ENCODE assay signal across 3 cellular contexts in the genomic region with DNA sequence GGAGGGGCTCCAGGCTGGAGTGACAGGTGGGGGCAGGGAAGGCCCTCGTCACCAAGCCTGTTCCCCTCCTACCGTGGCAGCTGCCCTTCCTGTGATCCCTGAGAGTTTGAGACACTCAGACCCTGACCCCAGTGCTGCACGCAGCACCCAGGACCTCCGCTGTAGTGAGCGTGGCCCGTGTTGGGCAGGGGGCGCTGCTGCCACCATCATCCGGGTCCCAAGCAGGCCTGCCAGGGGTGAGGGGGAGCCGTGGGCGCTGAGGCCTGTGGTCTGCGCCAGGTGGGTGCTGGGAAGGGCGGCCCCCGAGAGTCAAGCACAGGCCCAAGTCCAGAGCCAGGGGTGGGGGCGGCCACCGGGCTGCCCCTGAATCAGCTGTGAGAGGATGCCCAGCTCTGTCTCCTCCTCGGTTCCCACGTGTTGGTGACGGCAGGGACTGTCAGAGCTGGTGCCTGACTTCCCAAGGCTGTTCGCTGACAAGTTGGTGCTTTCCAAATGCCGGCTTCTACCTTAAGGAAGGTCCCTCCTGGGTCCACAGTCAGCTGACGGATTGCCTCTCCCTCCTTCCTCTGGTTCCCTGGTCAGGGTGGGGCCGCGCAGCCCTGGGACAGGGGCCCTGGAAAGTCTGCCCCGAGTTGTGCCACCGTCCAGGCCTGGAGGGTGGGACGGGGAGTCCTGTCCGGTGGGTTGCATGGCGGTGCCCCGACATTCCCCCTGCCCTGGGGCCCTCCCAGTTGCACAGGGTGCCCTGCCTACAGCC.
A peak's percentile ranks its signal among the peaks of the same experiment; 100 is the strongest.
TF ChIP-seq lines count a peak whose summit lies in the region.

No MANE protein-coding gene starts in this region.

TF ChIP-seq in A549, 52 proteins besides CTCF, POLR2A, EP300 and RAD21:
- TF ChIP-seq CHD4 (IDR thresholded peaks at IDR 0.05; ENCODE audit: borderline replicate concordance) = no peak
- TF ChIP-seq EHMT2 (IDR thresholded peaks at IDR 0.05; ENCODE audit: low read depth) = no peak
- no peak for TF ChIP-seq MAFK (IDR thresholded peaks at IDR 0.05; ENCODE audit: partially characterized antibody)
- TF ChIP-seq CBX2 (IDR thresholded peaks at IDR 0.05; ENCODE audit: borderline replicate concordance, low read depth) = no peak
- TF ChIP-seq EHF (CRISPR knock-in tag; IDR thresholded peaks at IDR 0.05) = no peak
- TF ChIP-seq NPAS2 (CRISPR knock-in tag; IDR thresholded peaks at IDR 0.05; ENCODE audit: borderline replicate concordance) = no peak
- TF ChIP-seq TFCP2L1 (CRISPR knock-in tag; IDR thresholded peaks at IDR 0.05) = no peak
- TF ChIP-seq E2F6 (IDR thresholded peaks at IDR 0.05; ENCODE audit: borderline replicate concordance, low read depth) = no peak

TF ChIP-seq in HEK293, 187 proteins besides CTCF, POLR2A, EP300 and RAD21:
- no peak for TF ChIP-seq RBAK (tag by site-specific recombination; IDR thresholded peaks at IDR 0.05)
- no peak for TF ChIP-seq ZNF37A (tag by site-specific recombination; IDR thresholded peaks at IDR 0.05)
- TF ChIP-seq ZFHX2 (tag by site-specific recombination; conservative IDR thresholded peaks at IDR 0.05) = no peak
- TF ChIP-seq ZFP69B (tag by site-specific recombination; IDR thresholded peaks at IDR 0.05) = peak; percentile 76; the same call in 1 of the 2 replicates
- no peak for TF ChIP-seq ZNF626 (tag by site-specific recombination; IDR thresholded peaks at IDR 0.05)
- TF ChIP-seq, protein P1, sequence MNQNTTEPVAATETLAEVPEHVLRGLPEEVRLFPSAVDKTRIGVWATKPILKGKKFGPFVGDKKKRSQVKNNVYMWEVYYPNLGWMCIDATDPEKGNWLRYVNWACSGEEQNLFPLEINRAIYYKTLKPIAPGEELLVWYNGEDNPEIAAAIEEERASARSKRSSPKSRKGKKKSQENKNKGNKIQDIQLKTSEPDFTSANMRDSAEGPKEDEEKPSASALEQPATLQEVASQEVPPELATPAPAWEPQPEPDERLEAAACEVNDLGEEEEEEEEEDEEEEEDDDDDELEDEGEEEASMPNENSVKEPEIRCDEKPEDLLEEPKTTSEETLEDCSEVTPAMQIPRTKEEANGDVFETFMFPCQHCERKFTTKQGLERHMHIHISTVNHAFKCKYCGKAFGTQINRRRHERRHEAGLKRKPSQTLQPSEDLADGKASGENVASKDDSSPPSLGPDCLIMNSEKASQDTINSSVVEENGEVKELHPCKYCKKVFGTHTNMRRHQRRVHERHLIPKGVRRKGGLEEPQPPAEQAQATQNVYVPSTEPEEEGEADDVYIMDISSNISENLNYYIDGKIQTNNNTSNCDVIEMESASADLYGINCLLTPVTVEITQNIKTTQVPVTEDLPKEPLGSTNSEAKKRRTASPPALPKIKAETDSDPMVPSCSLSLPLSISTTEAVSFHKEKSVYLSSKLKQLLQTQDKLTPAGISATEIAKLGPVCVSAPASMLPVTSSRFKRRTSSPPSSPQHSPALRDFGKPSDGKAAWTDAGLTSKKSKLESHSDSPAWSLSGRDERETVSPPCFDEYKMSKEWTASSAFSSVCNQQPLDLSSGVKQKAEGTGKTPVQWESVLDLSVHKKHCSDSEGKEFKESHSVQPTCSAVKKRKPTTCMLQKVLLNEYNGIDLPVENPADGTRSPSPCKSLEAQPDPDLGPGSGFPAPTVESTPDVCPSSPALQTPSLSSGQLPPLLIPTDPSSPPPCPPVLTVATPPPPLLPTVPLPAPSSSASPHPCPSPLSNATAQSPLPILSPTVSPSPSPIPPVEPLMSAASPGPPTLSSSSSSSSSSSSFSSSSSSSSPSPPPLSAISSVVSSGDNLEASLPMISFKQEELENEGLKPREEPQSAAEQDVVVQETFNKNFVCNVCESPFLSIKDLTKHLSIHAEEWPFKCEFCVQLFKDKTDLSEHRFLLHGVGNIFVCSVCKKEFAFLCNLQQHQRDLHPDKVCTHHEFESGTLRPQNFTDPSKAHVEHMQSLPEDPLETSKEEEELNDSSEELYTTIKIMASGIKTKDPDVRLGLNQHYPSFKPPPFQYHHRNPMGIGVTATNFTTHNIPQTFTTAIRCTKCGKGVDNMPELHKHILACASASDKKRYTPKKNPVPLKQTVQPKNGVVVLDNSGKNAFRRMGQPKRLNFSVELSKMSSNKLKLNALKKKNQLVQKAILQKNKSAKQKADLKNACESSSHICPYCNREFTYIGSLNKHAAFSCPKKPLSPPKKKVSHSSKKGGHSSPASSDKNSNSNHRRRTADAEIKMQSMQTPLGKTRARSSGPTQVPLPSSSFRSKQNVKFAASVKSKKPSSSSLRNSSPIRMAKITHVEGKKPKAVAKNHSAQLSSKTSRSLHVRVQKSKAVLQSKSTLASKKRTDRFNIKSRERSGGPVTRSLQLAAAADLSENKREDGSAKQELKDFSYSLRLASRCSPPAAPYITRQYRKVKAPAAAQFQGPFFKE (tag by site-specific recombination; IDR thresholded peaks at IDR 0.05; ENCODE audit: borderline replicate concordance) = no peak
- TF ChIP-seq, protein P2, sequence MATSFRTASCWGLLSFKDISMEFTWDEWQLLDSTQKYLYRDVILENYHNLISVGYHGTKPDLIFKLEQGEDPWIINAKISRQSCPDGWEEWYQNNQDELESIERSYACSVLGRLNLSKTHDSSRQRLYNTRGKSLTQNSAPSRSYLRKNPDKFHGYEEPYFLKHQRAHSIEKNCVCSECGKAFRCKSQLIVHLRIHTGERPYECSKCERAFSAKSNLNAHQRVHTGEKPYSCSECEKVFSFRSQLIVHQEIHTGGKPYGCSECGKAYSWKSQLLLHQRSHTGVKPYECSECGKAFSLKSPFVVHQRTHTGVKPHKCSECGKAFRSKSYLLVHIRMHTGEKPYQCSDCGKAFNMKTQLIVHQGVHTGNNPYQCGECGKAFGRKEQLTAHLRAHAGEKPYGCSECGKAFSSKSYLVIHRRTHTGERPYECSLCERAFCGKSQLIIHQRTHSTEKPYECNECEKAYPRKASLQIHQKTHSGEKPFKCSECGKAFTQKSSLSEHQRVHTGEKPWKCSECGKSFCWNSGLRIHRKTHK (tag by site-specific recombination; IDR thresholded peaks at IDR 0.05) = no peak
- TF ChIP-seq ZBTB8A (tag by site-specific recombination; IDR thresholded peaks at IDR 0.05) = 0 out of 2 replicates have a peak, but pooled peaks have one; percentile 17

TF ChIP-seq in K562, 482 proteins besides CTCF, POLR2A, EP300 and RAD21:
- TF ChIP-seq NBN (IDR thresholded peaks at IDR 0.05; ENCODE audit: low read depth) (no peak), SMC3 (conservative IDR thresholded peaks at IDR 0.05; ENCODE audit: insufficient read depth, low read depth, low read length) (no peak), ZNF551 (CRISPR knock-in tag; IDR thresholded peaks at IDR 0.05) (no peak), SMARCA4 (IDR thresholded peaks at IDR 0.05) (no peak)
TF ChIP-seq in K562: peak in this region for 0.
